ENCODE assay signal across 22 cellular contexts in the genomic region with DNA sequence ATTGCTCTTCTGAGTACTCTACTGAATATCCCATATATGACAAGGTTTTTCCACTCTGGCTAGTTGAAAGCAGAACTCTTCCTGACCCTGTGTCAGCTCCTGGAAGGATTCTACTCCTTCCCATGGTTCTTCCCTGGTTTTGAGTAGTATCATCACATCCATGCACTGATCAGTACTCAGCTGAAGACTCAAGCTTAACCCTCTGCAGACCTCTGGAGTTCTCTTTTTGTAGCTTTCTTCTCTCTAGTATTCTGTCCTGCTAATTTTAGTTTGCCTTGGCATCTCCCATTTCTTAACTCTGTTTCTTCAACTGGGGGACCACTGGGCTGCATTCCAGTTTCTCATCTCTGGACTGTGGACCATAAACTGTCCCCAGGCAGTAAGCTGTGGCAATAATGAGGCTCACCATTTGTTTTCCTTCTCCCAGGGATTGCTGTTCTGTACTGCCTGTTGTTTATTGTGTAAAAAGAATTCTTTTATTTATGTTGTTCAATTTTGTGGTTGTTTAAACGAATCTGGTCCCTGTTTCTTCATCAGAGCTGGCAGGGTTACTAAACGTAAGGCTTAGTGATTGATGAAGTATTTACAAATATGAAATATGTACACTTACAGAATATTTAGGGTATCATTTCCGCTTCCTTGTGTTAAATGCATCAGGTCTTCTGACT. TPM values are rescaled to one million over a fixed set of nuclear protein-coding genes. Genes with fewer than 3 reads are reported as not detected.
A peak's percentile ranks its signal among the peaks of the same experiment; 100 is the strongest.
DNase-seq lines count a peak whose midpoint lies in the region; ATAC-seq and TF ChIP-seq lines count a peak whose summit lies in the region.
"Had no signal": no experiment of that assay in that cellular context is flagged by ENCODE, and none has a peak within 500 bp of the region (broad histone marks: within the 10 kb centered on the region; RNA-seq: fewer than 3 reads in every experiment).

No MANE protein-coding gene starts in this region.

- no TSS peak for BruUV-seq in MCF 10A (replicated peaks; lab: Mats Ljungman, UMichigan)

- H3K9me3 ChIP-seq in breast epithelium = peaks cover 11% of the 10 kb centered on the region in 2 donors
- H3K9me3 ChIP-seq in tibial nerve = peaks cover 0 to 16% (median 4%) of the 10 kb centered on the region in 4 donors
- H3K9me3 ChIP-seq: BE2C had no signal

- H3K4me3 Mint-ChIP-seq in MCF 10A (ENCODE audit: unreplicated experiment) = no peak overlapping the region
- H3K4me3 Mint-ChIP-seq in central memory CD8-positive, alpha-beta T cell = no peak overlapping the region
- H3K4me3 Mint-ChIP-seq: CD14-positive monocyte; CD4-positive, alpha-beta T cell; CD8-positive, alpha-beta memory T cell had no signal

- no peak for DNase-seq in MCF 10A (ENCODE audit: unreplicated experiment)
- no peak for DNase-seq in breast epithelium (ENCODE audit: low spot score in 2 of 2)
- no peak for DNase-seq in central memory CD8-positive, alpha-beta T cell (ENCODE audit: low spot score in 2 of 2)
- peak; percentile 87 for DNase-seq in fibroblast of villous mesenchyme (ENCODE audit: low read depth)
- no peak for DNase-seq in sciatic nerve (ENCODE audit: low spot score)
- DNase-seq in tibial nerve (ENCODE audit: low spot score in 2 of 2) = no peak
- DNase-seq in pons (ENCODE audit: low spot score) = no peak
- DNase-seq: BE2C; CD4-positive, alpha-beta T cell; CD8-positive, alpha-beta memory T cell; DMS 273 treated with DMSO at 0.1 percent for 48 hours; DMS79; EL; GDM1; GOT3; H7; HCEC 1CT had no signal

- H3K27me3 Mint-ChIP-seq in MCF 10A (ENCODE audit: insufficient read depth, unreplicated experiment) = no peaks in the 10 kb centered on the region
- no peaks in the 10 kb centered on the region for H3K27me3 Mint-ChIP-seq in central memory CD8-positive, alpha-beta T cell
- H3K27me3 Mint-ChIP-seq: CD4-positive, alpha-beta T cell; CD8-positive, alpha-beta memory T cell had no signal

- peaks cover 8% of the 10 kb centered on the region for H3K9me3 Mint-ChIP-seq in MCF 10A (ENCODE audit: unreplicated experiment)
- H3K9me3 Mint-ChIP-seq in central memory CD8-positive, alpha-beta T cell = no peaks in the 10 kb centered on the region
- H3K9me3 Mint-ChIP-seq: CD4-positive, alpha-beta T cell had no signal

- no peak overlapping the region for H3K27ac ChIP-seq in breast epithelium
- H3K27ac ChIP-seq in tibial nerve = no peak overlapping the region
- H3K27ac ChIP-seq: 22Rv1; BLaER1 treated with 17β-estradiol and CSF1 and Interleukin-3, amounts not matched to agents 10 nM and 100 nM had no signal

- H3K4me1 ChIP-seq in breast epithelium (no peaks in the 10 kb centered on the region), tibial nerve (peaks cover 0 to 7% (median 3%) of the 10 kb centered on the region in 4 donors)
- H3K4me1 ChIP-seq: BE2C had no signal

- TF ChIP-seq EP300 in tibial nerve (IDR thresholded peaks at IDR 0.05) = no peak

- TF ChIP-seq POLR2A in breast epithelium (IDR thresholded peaks at IDR 0.05) = no peak
- no peak for TF ChIP-seq POLR2A in tibial nerve (IDR thresholded peaks at IDR 0.05)

- CTCF ChIA-PET in MCF 10A (lab: Yijun Ruan, JAX) = interaction anchor here (0.5 to 1.3 kb wide), 3 partner anchors 21 to 1073 kb away, joined by 3 to 5 read pairs (median 3); no protein-coding TSS in a partner anchor

- peaks cover 30% of the 10 kb centered on the region for H3K36me3 Mint-ChIP-seq in MCF 10A (ENCODE audit: insufficient read depth, unreplicated experiment)
- H3K36me3 Mint-ChIP-seq in central memory CD8-positive, alpha-beta T cell (ENCODE audit: insufficient read depth) = peaks cover 2% of the 10 kb centered on the region

- peaks cover 3% of the 10 kb centered on the region for H3K4me1 Mint-ChIP-seq in MCF 10A (ENCODE audit: insufficient read depth, unreplicated experiment)
- peaks cover 27% of the 10 kb centered on the region for H3K4me1 Mint-ChIP-seq in central memory CD8-positive, alpha-beta T cell

- intact Hi-C loops in MCF 10A (cut with micrococcal nuclease) (no loop called here), breast epithelium (cut with DNase I; ENCODE audit: low total_unique reads) (no loop called here), sciatic nerve (cut with DNase I) (no loop called here)

- 80 to 83% methylated on average over 3 of the region's 3 CpGs for WGBS in tibial nerve, 2 donors

- ATAC-seq in central memory CD8-positive, alpha-beta T cell (replicated peaks; ENCODE audit: extremely low read depth, poor library complexity, severe bottlenecking) = no peak
- ATAC-seq in sciatic nerve = peak; percentile 55
- ATAC-seq in HG03520 (IDR thresholded peaks at IDR 0.05; ENCODE audit: unreplicated experiment) = no peak
- ATAC-seq: GM12878 had no signal

- H3K27me3 ChIP-seq in breast epithelium = no peaks in the 10 kb centered on the region
- H3K27me3 ChIP-seq in tibial nerve = no peaks in the 10 kb centered on the region
- H3K27me3 ChIP-seq: BE2C; BLaER1 treated with 17β-estradiol and CSF1 and Interleukin-3, amounts not matched to agents 10 nM and 100 nM had no signal

- H3K27ac Mint-ChIP-seq in MCF 10A (ENCODE audit: low read depth, unreplicated experiment) = peak overlapping the region; percentile 67
- H3K27ac Mint-ChIP-seq in central memory CD8-positive, alpha-beta T cell (ENCODE audit: low read depth) = peak overlapping the region; percentile 47
- H3K27ac Mint-ChIP-seq: CD4-positive, alpha-beta T cell had no signal

- no peak for TF ChIP-seq CTCF in MCF 10A (IDR thresholded peaks at IDR 0.05; ENCODE audit: unreplicated experiment)
- TF ChIP-seq CTCF in breast epithelium (IDR thresholded peaks at IDR 0.05) = no peak
- TF ChIP-seq CTCF in fibroblast of villous mesenchyme (IDR thresholded peaks at IDR 0.05; ENCODE audit: insufficient read depth, low read depth, low read length) = no peak
- TF ChIP-seq CTCF in tibial nerve (IDR thresholded peaks at IDR 0.05) = no peak

- POLR2A ChIA-PET in MCF 10A (lab: Yijun Ruan, JAX) = interaction anchor here (0.7 to 0.8 kb wide), 2 partner anchors 41 to 56 kb away, joined by 3 read pairs; no protein-coding TSS in a partner anchor

- H3K36me3 ChIP-seq in breast epithelium = no peaks in the 10 kb centered on the region
- peaks cover 0 to 53% (median 0%) of the 10 kb centered on the region in 3 donors for H3K36me3 ChIP-seq in tibial nerve

- H3K4me3 ChIP-seq in breast epithelium (no peak overlapping the region), fibroblast of villous mesenchyme (ENCODE audit: low read depth, low read length) (no peak overlapping the region), tibial nerve (no peak overlapping the region)
- H3K4me3 ChIP-seq: GM12878 had no signal

RNA-seq across cellular contexts. Expression of a gene that starts 19.7 kb away (rescaled TPM):
- total RNA-seq in MCF 10A (2022) (2.2 and 3.1 TPM in 2 replicates), breast epithelium (10 to 100 TPM; 23.7 to 44.2 (median 40.5) TPM), fibroblast of villous mesenchyme (10.3 and 16.4 TPM in 2 replicates), sciatic nerve (55.0 TPM), tibial nerve (10 to 100 TPM; 19.9 to 28.6 (median 23.6) TPM)
